In the genomic region with DNA sequence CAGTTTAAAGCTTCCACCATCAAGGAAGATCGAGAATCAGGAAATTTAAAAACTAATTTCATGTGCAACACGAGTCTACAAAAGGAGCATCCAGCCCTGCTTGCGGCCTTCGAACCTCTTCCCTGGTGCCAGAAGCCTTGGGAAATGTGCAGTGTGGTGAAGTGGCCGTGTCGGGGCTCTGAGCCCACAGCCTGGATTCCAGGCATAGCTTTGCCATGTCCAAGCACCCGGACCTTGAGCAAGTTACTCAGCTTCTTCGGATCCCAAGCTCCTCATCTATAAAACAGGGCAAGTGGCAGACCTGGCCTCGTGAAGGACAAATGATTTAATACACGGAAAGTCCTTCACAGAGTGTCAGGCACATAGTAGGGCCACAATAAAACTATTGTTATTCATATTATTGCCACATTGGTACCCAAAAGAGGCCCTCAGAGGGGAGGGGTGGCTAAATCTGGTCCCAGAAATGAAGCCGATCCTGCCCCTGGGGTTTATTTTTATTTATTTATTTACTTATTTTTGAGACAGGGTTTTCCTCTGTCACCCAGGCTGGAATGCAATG, we compare ENCODE assay signal across 15 cellular contexts. TPM values are rescaled to one million over a fixed set of nuclear protein-coding genes. Genes with fewer than 3 reads are reported as not detected.
DNase-seq lines count a peak whose midpoint lies in the region; ATAC-seq, FAIRE-seq and TF ChIP-seq lines count a peak whose summit lies in the region.
"Had no signal": no experiment of that assay in that cellular context is flagged by ENCODE, and none has a peak within 500 bp of the region (broad histone marks: within the 10 kb centered on the region; RNA-seq: fewer than 3 reads in every experiment).

No MANE protein-coding gene starts in this region.

- H3K27ac ChIP-seq in HepG2 (ENCODE audit: extremely low read length, insufficient read depth, low read length) (no peak overlapping the region), right lobe of liver (no peak overlapping the region)
- H3K27ac ChIP-seq: C4-2B had no signal

- no peaks in the 10 kb centered on the region for H3K27me3 Mint-ChIP-seq in natural killer cell treated with Interleukin-12 subunit alpha and Interleukin-12 subunit beta and Interleukin-15 and Interleukin-18, amount 100 ng/mL, for 72 hours
- H3K27me3 Mint-ChIP-seq in type B pancreatic cell (no peaks in the 10 kb centered on the region), endothelial cell (ENCODE audit: unreplicated experiment) (peaks cover 5% of the 10 kb centered on the region)
- H3K27me3 Mint-ChIP-seq: effector memory CD8-positive, alpha-beta T cell had no signal

- H3K79me2 ChIP-seq in HepG2 (ENCODE audit: insufficient read depth, low read length), result no peaks in the 10 kb centered on the region

- TF ChIP-seq EP300 in HepG2 (IDR thresholded peaks at IDR 0.05; ENCODE audit: low read depth in 2 of 2, low read length in 2 of 2) (no peak), HepG2 (CRISPR knock-in tag; IDR thresholded peaks at IDR 0.05; ENCODE audit: borderline replicate concordance) (no peak)

- CTCF ChIA-PET in HepG2 (lab: Yijun Ruan, JAX; ENCODE audit: low intra/inter-chr PET ratio, low total read pairs), result no interaction called here

- peaks cover 5 to 7% of the 10 kb centered on the region in 2 donors for H3K4me1 Mint-ChIP-seq in natural killer cell treated with Interleukin-12 subunit alpha and Interleukin-12 subunit beta and Interleukin-15 and Interleukin-18, amount 100 ng/mL, for 72 hours (ENCODE audit: low read depth in 2 of 2)
- H3K4me1 Mint-ChIP-seq in type B pancreatic cell (ENCODE audit: unreplicated experiment), result peaks cover 33% of the 10 kb centered on the region
- H3K4me1 Mint-ChIP-seq in endothelial cell (ENCODE audit: unreplicated experiment), result peaks cover 7% of the 10 kb centered on the region

- no peak for TF ChIP-seq POLR2A in HepG2 (IDR thresholded peaks at IDR 0.05; ENCODE audit: insufficient read depth in 1 of 2, low read depth in 2 of 2, low read length in 2 of 2)
- no peak for TF ChIP-seq POLR2A in right lobe of liver (IDR thresholded peaks at IDR 0.05)

- no peak overlapping the region for H3K4me2 ChIP-seq in HepG2 (ENCODE audit: low read depth, low read length)

- no TSS peak for BruUV-seq in HepG2 (replicated peaks; lab: Mats Ljungman, UMichigan)

- WGBS in HepG2 (ENCODE audit: low lambda C conversion rate), result 63% methylated on average over 11 of the region's 11 CpGs
- WGBS in right lobe of liver (ENCODE audit: insufficient coverage, low coverage, low lambda C conversion rate, missing lambda C conversion rate), result 63% methylated on average over 7 of the region's 11 CpGs

- FAIRE-seq in HepG2 (lab: Jason Lieb, UNC) (no peak), urothelium cell line (lab: Jason Lieb, UNC) (no peak)
- FAIRE-seq: HTR-8/SVneo had no signal

- in situ Hi-C loops in HepG2 (cut with HindIII; ENCODE audit: extremely low pct_ligation_motif_present, low pct_unique_long_range_greater_than_20kb), result no loop called here

- H3K36me3 ChIP-seq in HepG2 (replicated peaks in 1 of 2; ENCODE audit: control insufficient read depth in 1 of 2, insufficient read depth in 2 of 2, low read length in 2 of 2), result no peaks in the 10 kb centered on the region; a peak in 1 of 5 replicates
- H3K36me3 ChIP-seq in right lobe of liver, result no peaks in the 10 kb centered on the region

- 0 out of 3 replicates have a peak, but pooled peaks have one; percentile 17 for ATAC-seq in HepG2
- ATAC-seq in right lobe of liver, result no peak
- ATAC-seq in natural killer cell treated with Interleukin-12 subunit alpha and Interleukin-12 subunit beta and Interleukin-15 and Interleukin-18, amount 100 ng/mL, for 72 hours, result no peak
- ATAC-seq: effector memory CD8-positive, alpha-beta T cell had no signal

- H3K27ac Mint-ChIP-seq in natural killer cell treated with Interleukin-12 subunit alpha and Interleukin-12 subunit beta and Interleukin-15 and Interleukin-18, amount 100 ng/mL, for 72 hours, result peak overlapping the region in 1 of 2 donors; percentile 64
- H3K27ac Mint-ChIP-seq in type B pancreatic cell (no peak overlapping the region), endothelial cell (ENCODE audit: unreplicated experiment) (no peak overlapping the region)
- H3K27ac Mint-ChIP-seq: effector memory CD8-positive, alpha-beta T cell had no signal

- no peak for TF ChIP-seq RAD21 in HepG2 (CRISPR knock-in tag; IDR thresholded peaks at IDR 0.05)

- H4K20me1 ChIP-seq in HepG2 (ENCODE audit: insufficient read depth, low read length), result no peaks in the 10 kb centered on the region

- intact Hi-C loops in HepG2 (cut with micrococcal nuclease; ENCODE audit: unreplicated experiment), result no loop called here
- intact Hi-C loops in right lobe of liver (cut with DNase I), result no loop called here

- no peaks in the 10 kb centered on the region for H3K27me3 ChIP-seq in HepG2 (ENCODE audit: control insufficient read depth in 1 of 2, insufficient read depth in 2 of 2, low read length in 2 of 2)
- no peaks in the 10 kb centered on the region for H3K27me3 ChIP-seq in right lobe of liver
- H3K27me3 ChIP-seq: tibial artery had no signal

- H3K9me3 ChIP-seq in HepG2 (ENCODE audit: low read length) (no peaks in the 10 kb centered on the region), right lobe of liver (no peaks in the 10 kb centered on the region)
- H3K9me3 ChIP-seq: tibial artery had no signal

- no peak overlapping the region for H3K4me3 Mint-ChIP-seq in natural killer cell treated with Interleukin-12 subunit alpha and Interleukin-12 subunit beta and Interleukin-15 and Interleukin-18, amount 100 ng/mL, for 72 hours
- H3K4me3 Mint-ChIP-seq in type B pancreatic cell (no peak overlapping the region), endothelial cell (ENCODE audit: unreplicated experiment) (no peak overlapping the region)
- H3K4me3 Mint-ChIP-seq: effector memory CD8-positive, alpha-beta T cell had no signal

- DNase-seq in HepG2 (ENCODE audit: low spot score) (no peak), right lobe of liver (no peak), amniotic epithelial cell (ENCODE audit: low read depth) (peak; percentile 85), kidney glomerular epithelial cell (lab: John Stamatoyannopoulos, UW) (peak; percentile 32), urothelium cell line (ENCODE audit: low spot score) (peak; percentile 44), type B pancreatic cell (ENCODE audit: extremely low spot score, unreplicated experiment) (no peak), endothelial cell (ENCODE audit: low spot score) (no peak)
- DNase-seq in natural killer cell treated with Interleukin-12 subunit alpha and Interleukin-12 subunit beta and Interleukin-15 and Interleukin-18, amount 100 ng/mL, for 72 hours (ENCODE audit: low spot score), result no peak
- DNase-seq: activated CD4-positive, CD25-positive, alpha-beta regulatory T cell; activated naive CD4-positive, alpha-beta T cell treated with Interleukin-2 at 50 U/mL for 16 hours; effector memory CD8-positive, alpha-beta T cell; NCI-H2029; tibial artery had no signal

- no peaks in the 10 kb centered on the region for H3K36me3 Mint-ChIP-seq in natural killer cell treated with Interleukin-12 subunit alpha and Interleukin-12 subunit beta and Interleukin-15 and Interleukin-18, amount 100 ng/mL, for 72 hours
- H3K36me3 Mint-ChIP-seq in type B pancreatic cell, result peaks cover 8% of the 10 kb centered on the region
- no peaks in the 10 kb centered on the region for H3K36me3 Mint-ChIP-seq in endothelial cell (ENCODE audit: low read depth, unreplicated experiment)

- no peak overlapping the region for H2AFZ ChIP-seq in HepG2 (ENCODE audit: low read length)

- TF ChIP-seq CTCF in HepG2 (CRISPR knock-in tag; IDR thresholded peaks at IDR 0.05), result no peak
- no peak for TF ChIP-seq CTCF in right lobe of liver (IDR thresholded peaks at IDR 0.05)
- no peak for TF ChIP-seq CTCF in type B pancreatic cell (conservative IDR thresholded peaks at IDR 0.05)
- no peak for TF ChIP-seq CTCF in endothelial cell (IDR thresholded peaks at IDR 0.05; ENCODE audit: unreplicated experiment)

- H3K9ac ChIP-seq in HepG2 (ENCODE audit: insufficient read depth, low read depth, low read length), result no peak overlapping the region

- H3K4me1 ChIP-seq in HepG2 (ENCODE audit: insufficient read depth, low read length), result peaks cover 53% of the 10 kb centered on the region
- H3K4me1 ChIP-seq in right lobe of liver, result no peaks in the 10 kb centered on the region

- H3K9me3 Mint-ChIP-seq in natural killer cell treated with Interleukin-12 subunit alpha and Interleukin-12 subunit beta and Interleukin-15 and Interleukin-18, amount 100 ng/mL, for 72 hours, result no peaks in the 10 kb centered on the region
- no peaks in the 10 kb centered on the region for H3K9me3 Mint-ChIP-seq in type B pancreatic cell
- no peaks in the 10 kb centered on the region for H3K9me3 Mint-ChIP-seq in endothelial cell (ENCODE audit: unreplicated experiment)
- H3K9me3 Mint-ChIP-seq: effector memory CD8-positive, alpha-beta T cell had no signal

- POLR2A ChIA-PET in HepG2 (lab: Yijun Ruan, JAX), result no interaction called here

- H3K4me3 ChIP-seq in HepG2 (replicated peaks in 1 of 3; ENCODE audit: insufficient read depth in 1 of 3, low read depth in 2 of 3, low read length in 3 of 3) (no peak overlapping the region), right lobe of liver (no peak overlapping the region)
- H3K4me3 ChIP-seq: tibial artery had no signal

RNA-seq across cellular contexts. Expression of gene COTL1, which starts 34.8 kb away (rescaled TPM):
- total RNA-seq in HepG2 (2016; rRNA removed; fragmentation: Illumina TruSeq; extraction: Trizol) (8.6 and 8.7 TPM in 2 replicates), right lobe of liver (10 to 100 TPM; 12.4 to 51.0 (median 18.6) TPM), type B pancreatic cell (ENCODE audit: low replicate concordance) (75.6 and 179 TPM in 2 replicates), endothelial cell (ENCODE audit: unreplicated experiment) (87.3 TPM)
- 5.8 and 8.7 TPM in 2 replicates for total RNA-seq in HepG2 (2016; cell fraction: cytosol; rRNA removed; fragmentation: Illumina TruSeq; extraction: Trizol; ENCODE audit: low read depth)
- 7.3 and 9.2 TPM in 2 replicates for total RNA-seq in HepG2 (2016; cell fraction: insoluble cytoplasmic fraction; rRNA removed; fragmentation: Illumina TruSeq; extraction: Trizol)
- 14.0 and 18.2 TPM in 2 replicates for total RNA-seq in HepG2 (2016; cell fraction: membrane; rRNA removed; fragmentation: Illumina TruSeq; extraction: Trizol)
- 3.7 and 4.3 TPM in 2 replicates for total RNA-seq in HepG2 (2016; cell fraction: nucleus; rRNA removed; fragmentation: Illumina TruSeq; extraction: Trizol)
- 9.7 and 16.9 TPM in 2 replicates for polyA plus RNA-seq in HepG2 (2011; rRNA removed)
- 8.5 and 16.0 TPM in 2 replicates for polyA plus RNA-seq in HepG2 (2011; cell fraction: cytosol; rRNA removed)
- 5.1 and 7.3 TPM in 2 replicates for polyA plus RNA-seq in HepG2 (2011; cell fraction: nucleus; rRNA removed)
- 8.5 and 17.2 TPM in 2 replicates for polyA plus RNA-seq in HepG2 (2012)
- polyA plus RNA-seq in HepG2 (2016; cell fraction: cytosol; fragmentation: Illumina TruSeq; extraction: Trizol; ENCODE audit: low read depth), result 15.3 and 18.5 TPM in 2 replicates
- 17.5 and 21.2 TPM in 2 replicates for polyA plus RNA-seq in HepG2 (2016; cell fraction: insoluble cytoplasmic fraction; fragmentation: Illumina TruSeq; extraction: Trizol; ENCODE audit: low read depth)
- 23.1 and 28.6 TPM in 2 replicates for polyA plus RNA-seq in HepG2 (2016; cell fraction: membrane; fragmentation: Illumina TruSeq; extraction: Trizol; ENCODE audit: low read depth)
- 10.8 and 11.4 TPM in 2 replicates for polyA plus RNA-seq in HepG2 (2016; cell fraction: nucleus; fragmentation: Illumina TruSeq; extraction: Trizol; ENCODE audit: insufficient read depth, low read depth)
- polyA minus RNA-seq in HepG2 (2011; rRNA and poly(A)+ RNA removed; ENCODE audit: low replicate concordance), result 13.8 and 51.4 TPM in 2 replicates
- polyA minus RNA-seq in HepG2 (2011; cell fraction: cytosol; rRNA and poly(A)+ RNA removed), result 3.7 and 9.1 TPM in 2 replicates
- 3.7 and 4.8 TPM in 2 replicates for polyA minus RNA-seq in HepG2 (2011; cell fraction: nucleus; rRNA and poly(A)+ RNA removed)
- 100 to 1,000 TPM; 128 to 154 TPM for total RNA-seq in natural killer cell treated with Interleukin-12 subunit alpha and Interleukin-12 subunit beta and Interleukin-15 and Interleukin-18, amount 100 ng/mL, for 72 hours

Comparison
In these comparisons a context has a peak if more than half of its experiments do, and no peak if none do; other contexts are left out.
1. DNase-seq: peak in amniotic epithelial cell (single experiment), kidney glomerular epithelial cell (single experiment) and urothelium cell line (single experiment); none in HepG2 (single experiment), right lobe of liver (0 of 3), natural killer cell treated with Interleukin-12 subunit alpha and Interleukin-12 subunit beta and Interleukin-15 and Interleukin-18, amount 100 ng/mL, for 72 hours (single experiment), type B pancreatic cell (single experiment) and endothelial cell (single experiment).